In the genomic region with DNA sequence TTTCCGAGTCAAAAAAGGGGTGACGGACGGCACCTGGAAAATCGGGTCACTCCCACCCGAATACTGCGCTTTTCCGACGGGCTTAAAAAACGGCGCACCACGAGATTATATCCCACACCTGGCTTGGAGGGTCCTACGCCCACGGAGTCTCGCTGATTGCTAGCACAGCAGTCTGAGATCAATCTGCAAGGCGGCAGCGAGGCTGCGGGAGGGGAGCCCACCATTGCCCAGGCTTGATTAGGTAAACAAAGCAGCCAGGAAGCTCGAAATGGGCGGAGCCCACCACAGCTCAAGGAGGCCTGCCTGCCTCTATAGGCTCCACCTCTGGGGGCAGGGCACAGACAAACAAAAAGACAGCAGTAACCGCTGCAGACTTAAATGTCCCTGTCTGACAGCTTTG, we compare ENCODE assay signal across 16 cellular contexts. TPM values are rescaled to one million over a fixed set of nuclear protein-coding genes. Genes with fewer than 3 reads are reported as not detected.
"Had no signal": no experiment of that assay in that cellular context is flagged by ENCODE, and none has a peak within 500 bp of the region (broad histone marks: within the 10 kb centered on the region; RNA-seq: fewer than 3 reads in every experiment).

No MANE protein-coding gene starts in this region.

RNA-seq across cellular contexts. Expression of gene VGLL2, which starts 20.4 kb away (rescaled TPM):
- total RNA-seq: activated T-cell treated with anti-CD3 and anti-CD28 coated beads, Interleukin-2, amount 50 U/mL, for 4 hours; activated T-helper 2 cell treated with anti-CD3 and anti-CD28 coated beads, Interferon-gamma antibody, Interleukin-2, Interleukin-4, amounts not matched to agents 10 μg/mL and 5 μg/mL and 100 μg/mL, durations not matched to agents 14 hours and 24 hours and 36 hours; adrenal gland; ascending aorta; dermis microvascular lymphatic vessel endothelial cell; esophagus squamous epithelium; gastroesophageal sphincter; lung microvascular endothelial cell; natural killer cell treated with Interleukin-12 subunit alpha and Interleukin-12 subunit beta and Interleukin-15 and Interleukin-18, amount 100 ng/mL, for 72 hours; occipital lobe; renal cortical epithelial cell; sciatic nerve; temporal lobe; transverse colon; uterus had no signal
- polyA plus RNA-seq: adrenal gland, small intestine had no signal
